8 cellular contexts compared by ENCODE assay signal in genomic region chr6:134173936-134174789, GRCh38.
DNase-seq lines count a peak whose midpoint lies in the region; ATAC-seq lines count a peak whose summit lies in the region.

No MANE protein-coding gene starts in this region.

- DNase-seq in Daoy (ENCODE audit: low read depth) = peak; percentile 81
- DNase-seq in NCI-H524 treated with DMSO at 0.1 percent for 48 hours (lab: John Stamatoyannopoulos, UW) = peak; percentile 85
- peak; percentile 88 for DNase-seq in activated CD4-positive, alpha-beta T cell treated with anti-CD3 and anti-CD28 coated beads, Interleukin-2, amount 10 ng/mL, durations not matched to agents 7 days and 5 days
- DNase-seq in left lobe of liver (ENCODE audit: low spot score) = peak; percentile 83
- DNase-seq in stimulated activated CD4-positive, alpha-beta T cell treated with anti-CD3 and anti-CD28 coated beads, Interleukin-2, amount 100 ng/mL, for 24 hours = peak; percentile 93 to 95

- peak; percentile 33 for ATAC-seq in HG03354 (IDR thresholded peaks at IDR 0.05; ENCODE audit: poor library complexity, severe bottlenecking, unreplicated experiment)
- ATAC-seq in left lobe of liver = peak; percentile 34
- no peak for ATAC-seq in GM18502 (IDR thresholded peaks at IDR 0.05; ENCODE audit: poor library complexity, unreplicated experiment)

- H3K9me3 Mint-ChIP-seq in activated CD4-positive, alpha-beta T cell treated with anti-CD3 and anti-CD28 coated beads, Interleukin-2, amount 10 ng/mL, durations not matched to agents 7 days and 5 days = no peaks in the 10 kb centered on the region
- no peaks in the 10 kb centered on the region for H3K9me3 Mint-ChIP-seq in dendritic cell treated with granulocyte-macrophage colony-stimulating factor and Interleukin-4, amounts not matched to agents 40 ng/mL and 50 ng/mL, for 4 days

- intact Hi-C loops in dendritic cell treated with granulocyte-macrophage colony-stimulating factor and Interleukin-4, amounts not matched to agents 40 ng/mL and 50 ng/mL, for 4 days (cut with micrococcal nuclease) = loop anchor here (1.0 to 10.0 kb wide), 6 partner anchors 201 to 768 kb away; no protein-coding TSS in a partner anchor

- H3K36me3 Mint-ChIP-seq in activated CD4-positive, alpha-beta T cell treated with anti-CD3 and anti-CD28 coated beads, Interleukin-2, amount 10 ng/mL, durations not matched to agents 7 days and 5 days (ENCODE audit: low read depth) = peaks cover 36% of the 10 kb centered on the region
- peaks cover 63% of the 10 kb centered on the region for H3K36me3 Mint-ChIP-seq in dendritic cell treated with granulocyte-macrophage colony-stimulating factor and Interleukin-4, amounts not matched to agents 40 ng/mL and 50 ng/mL, for 4 days (ENCODE audit: low read depth)

- peak overlapping the region; percentile 97 for H3K4me3 Mint-ChIP-seq in activated CD4-positive, alpha-beta T cell treated with anti-CD3 and anti-CD28 coated beads, Interleukin-2, amount 10 ng/mL, durations not matched to agents 7 days and 5 days
- H3K4me3 Mint-ChIP-seq in dendritic cell treated with granulocyte-macrophage colony-stimulating factor and Interleukin-4, amounts not matched to agents 40 ng/mL and 50 ng/mL, for 4 days = peak overlapping the region; percentile 96

- peaks cover 53% of the 10 kb centered on the region for H3K4me1 Mint-ChIP-seq in activated CD4-positive, alpha-beta T cell treated with anti-CD3 and anti-CD28 coated beads, Interleukin-2, amount 10 ng/mL, durations not matched to agents 7 days and 5 days
- H3K4me1 Mint-ChIP-seq in dendritic cell treated with granulocyte-macrophage colony-stimulating factor and Interleukin-4, amounts not matched to agents 40 ng/mL and 50 ng/mL, for 4 days (ENCODE audit: low read depth) = peaks cover 70% of the 10 kb centered on the region

- CTCF ChIA-PET in activated CD4-positive, alpha-beta T cell treated with anti-CD3 and anti-CD28 coated beads, Interleukin-2, amount 10 ng/mL, durations not matched to agents 7 days and 5 days (lab: Charles Lee) = interaction anchor here (0.6 to 1.6 kb wide), 16 partner anchors 9 to 840 kb away, joined by 3 to 11 read pairs (median 3); no protein-coding TSS in a partner anchor

- peaks cover 13% of the 10 kb centered on the region for H3K27me3 Mint-ChIP-seq in activated CD4-positive, alpha-beta T cell treated with anti-CD3 and anti-CD28 coated beads, Interleukin-2, amount 10 ng/mL, durations not matched to agents 7 days and 5 days
- no peaks in the 10 kb centered on the region for H3K27me3 Mint-ChIP-seq in dendritic cell treated with granulocyte-macrophage colony-stimulating factor and Interleukin-4, amounts not matched to agents 40 ng/mL and 50 ng/mL, for 4 days

- POLR2A ChIA-PET in activated CD4-positive, alpha-beta T cell treated with anti-CD3 and anti-CD28 coated beads, Interleukin-2, amount 10 ng/mL, durations not matched to agents 7 days and 5 days (lab: Charles Lee) = interaction anchor here (0.5 kb wide), 1 partner anchor 648 kb away, joined by 7 read pairs; no protein-coding TSS in a partner anchor

- H3K27ac Mint-ChIP-seq in activated CD4-positive, alpha-beta T cell treated with anti-CD3 and anti-CD28 coated beads, Interleukin-2, amount 10 ng/mL, durations not matched to agents 7 days and 5 days = peak overlapping the region; percentile 97
- H3K27ac Mint-ChIP-seq in dendritic cell treated with granulocyte-macrophage colony-stimulating factor and Interleukin-4, amounts not matched to agents 40 ng/mL and 50 ng/mL, for 4 days = peak overlapping the region; percentile 98
